Comparison of ENCODE assay signal across 29 cellular contexts in genomic region chr1:222970711-222971110, GRCh38.
"Had no signal": no experiment of that assay in that cellular context is flagged by ENCODE, and none has a peak within 500 bp of the region (broad histone marks: within the 10 kb centered on the region; RNA-seq: fewer than 3 reads in every experiment).

No MANE protein-coding gene starts in this region.

- H3K4me3 ChIP-seq: coronary artery, dorsolateral prefrontal cortex, gastroesophageal sphincter, hepatocyte, left ventricle myocardium inferior, lung, stomach, tibial artery, upper lobe of right lung had no signal

- FAIRE-seq: endothelial cell of umbilical vein had no signal

- H3K36me3 ChIP-seq: brain microvascular endothelial cell, gastroesophageal sphincter, left ventricle myocardium inferior, stomach, tibial artery, upper lobe of right lung had no signal

- H3K27me3 ChIP-seq: brain microvascular endothelial cell, dorsolateral prefrontal cortex, gastroesophageal sphincter, hepatocyte, stomach, tibial artery, upper lobe of right lung had no signal

- DNase-seq: activated CD4-positive, alpha-beta T cell treated with anti-CD3 and anti-CD28 coated beads for 4 hours; activated CD4-positive, alpha-beta T cell treated with anti-CD3 and anti-CD28 coated beads, Interleukin-2, amount 50 U/mL, for 4 hours; activated naive CD4-positive, alpha-beta T cell treated with Interleukin-2 at 50 U/mL for 16 hours; activated T-cell treated with anti-CD3 and anti-CD28 coated beads for 4 hours; activated T-cell treated with anti-CD3 and anti-CD28 coated beads, Interleukin-2, amount 50 U/mL, for 72 hours; aorta; brain microvascular endothelial cell; dorsolateral prefrontal cortex; effector memory CD8-positive, alpha-beta T cell; islet precursor cell; left ventricle myocardium inferior; naive B cell; posterior cingulate gyrus; right cardiac atrium; stimulated activated CD4-positive, alpha-beta T cell treated with anti-CD3 and anti-CD28 coated beads, Interleukin-15, amount 100 ng/mL, for 24 hours; stimulated activated CD4-positive, alpha-beta T cell treated with anti-CD3 and anti-CD28 coated beads, Interleukin-2, amount 100 ng/mL, for 24 hours; stimulated activated naive B cell treated with anti-CD40 and anti-IgM and Interleukin-4, amounts not matched to agents 10 μg/mL and 1 μg/mL and 100 μg/mL, for 72 hours; stomach; T-helper 1 cell; tibial artery; upper lobe of right lung had no signal

- H3K27ac ChIP-seq: brain microvascular endothelial cell, coronary artery, dorsolateral prefrontal cortex, hepatocyte, left ventricle myocardium inferior, stomach, tibial artery, upper lobe of right lung, VCaP had no signal

- H3K27ac Mint-ChIP-seq: activated naive CD8-positive, alpha-beta T cell; activated T-cell treated with anti-CD3 and anti-CD28 coated beads, Interleukin-2, amount 50 U/mL, for 72 hours; effector memory CD8-positive, alpha-beta T cell; stimulated activated naive B cell treated with anti-CD40 and anti-IgM and Interleukin-4, amounts not matched to agents 10 μg/mL and 1 μg/mL and 100 μg/mL, for 72 hours; T-helper 2 cell treated with Interferon-gamma antibody and Interleukin-4, amounts not matched to agents 5 μg/mL and 100 μg/mL, for 36 hours had no signal

- H3K4me3 Mint-ChIP-seq: activated naive CD8-positive, alpha-beta T cell; activated T-cell treated with anti-CD3 and anti-CD28 coated beads, Interleukin-2, amount 50 U/mL, for 72 hours; effector memory CD8-positive, alpha-beta T cell; naive B cell; stimulated activated naive B cell treated with anti-CD40 and anti-IgM and Interleukin-4, amounts not matched to agents 10 μg/mL and 1 μg/mL and 100 μg/mL, for 72 hours; T-helper 2 cell treated with Interferon-gamma antibody and Interleukin-4, amounts not matched to agents 5 μg/mL and 100 μg/mL, for 36 hours had no signal

- H3K9me3 Mint-ChIP-seq: activated T-cell treated with anti-CD3 and anti-CD28 coated beads, Interleukin-2, amount 50 U/mL, for 72 hours; effector memory CD8-positive, alpha-beta T cell; naive B cell; stimulated activated naive B cell treated with anti-CD40 and anti-IgM and Interleukin-4, amounts not matched to agents 10 μg/mL and 1 μg/mL and 100 μg/mL, for 72 hours; T-helper 2 cell treated with Interferon-gamma antibody and Interleukin-4, amounts not matched to agents 5 μg/mL and 100 μg/mL, for 36 hours had no signal

- H3K9me3 ChIP-seq: gastroesophageal sphincter, left ventricle myocardium inferior, stomach, tibial artery, upper lobe of right lung had no signal

- H3K36me3 Mint-ChIP-seq: activated naive CD8-positive, alpha-beta T cell had no signal

- H3K27me3 Mint-ChIP-seq: activated naive CD8-positive, alpha-beta T cell; effector memory CD8-positive, alpha-beta T cell; naive B cell; stimulated activated naive B cell treated with anti-CD40 and anti-IgM and Interleukin-4, amounts not matched to agents 10 μg/mL and 1 μg/mL and 100 μg/mL, for 72 hours had no signal
